10 cellular contexts compared by ENCODE assay signal in genomic region chr4:85929926-85930325, GRCh38.
DNase-seq lines count a peak whose midpoint lies in the region; ATAC-seq and TF ChIP-seq lines count a peak whose summit lies in the region.
"Had no signal": no experiment of that assay in that cellular context is flagged by ENCODE, and none has a peak within 500 bp of the region (broad histone marks: within the 10 kb centered on the region; RNA-seq: fewer than 3 reads in every experiment).

No MANE protein-coding gene starts in this region.

- no peak overlapping the region for H3K27ac ChIP-seq in OCI-LY3 (ENCODE audit: low read length)
- H3K27ac ChIP-seq: 22Rv1 had no signal

- H3K9me3 Mint-ChIP-seq in stimulated activated memory B cell treated with anti-CD40 and anti-IgM and Interleukin-4, amounts not matched to agents 10 μg/mL and 1 μg/mL and 100 μg/mL, for 72 hours: no peaks in the 10 kb centered on the region
- H3K9me3 Mint-ChIP-seq in activated naive CD4-positive, alpha-beta T cell treated with anti-CD3 and anti-CD28 coated beads, Interleukin-2, amount 50 U/mL, for 72 hours: peaks cover 0 to 6% of the 10 kb centered on the region in 2 donors

- H3K27me3 Mint-ChIP-seq in stimulated activated memory B cell treated with anti-CD40 and anti-IgM and Interleukin-4, amounts not matched to agents 10 μg/mL and 1 μg/mL and 100 μg/mL, for 72 hours: no peaks in the 10 kb centered on the region

- peak; percentile 34 to 77 (median 72) for DNase-seq in NCI-H1417 (lab: John Stamatoyannopoulos, UW)
- DNase-seq in NCI-H1417 treated with DMSO at 0.1 percent for 48 hours (lab: John Stamatoyannopoulos, UW): no peak
- DNase-seq in kidney epithelial cell (ENCODE audit: low read depth): peak; percentile 55
- no peak for DNase-seq in activated naive CD4-positive, alpha-beta T cell treated with anti-CD3 and anti-CD28 coated beads, Interleukin-2, amount 50 U/mL, for 72 hours (ENCODE audit: low spot score in 2 of 2)
- DNase-seq in stimulated activated naive CD4-positive, alpha-beta T cell (lab: John Stamatoyannopoulos, UW): no peak
- DNase-seq in NCI-H146 (lab: John Stamatoyannopoulos, UW): no peak
- DNase-seq: stimulated activated CD4-positive, alpha-beta T cell treated with anti-CD3 and anti-CD28 coated beads, Interleukin-4, amount 100 ng/mL, for 4 hours had no signal

- peaks cover 37% of the 10 kb centered on the region for H4K20me1 ChIP-seq in OCI-LY3 (ENCODE audit: insufficient read depth, low read length)

- no peak overlapping the region for H3K9ac ChIP-seq in OCI-LY3 (ENCODE audit: low read length)

- H3K36me3 ChIP-seq in OCI-LY3 (replicated peaks; ENCODE audit: low read depth, low read length) (no peaks in the 10 kb centered on the region), kidney epithelial cell (ENCODE audit: control insufficient read depth, insufficient read depth, low read length) (no peaks in the 10 kb centered on the region)

- no peaks in the 10 kb centered on the region for H3K27me3 ChIP-seq in OCI-LY3 (ENCODE audit: low read depth, low read length)
- no peaks in the 10 kb centered on the region for H3K27me3 ChIP-seq in kidney epithelial cell (ENCODE audit: control insufficient read depth, insufficient read depth, low read length)

- peak overlapping the region; percentile 67 for H3K4me2 ChIP-seq in OCI-LY3 (ENCODE audit: low read length)

- H3K4me1 Mint-ChIP-seq in stimulated activated memory B cell treated with anti-CD40 and anti-IgM and Interleukin-4, amounts not matched to agents 10 μg/mL and 1 μg/mL and 100 μg/mL, for 72 hours: peaks cover 36% of the 10 kb centered on the region

- no peaks in the 10 kb centered on the region for H3K9me3 ChIP-seq in OCI-LY3 (ENCODE audit: insufficient read depth, low read length)

- peak overlapping the region; percentile 21 for H3K4me3 Mint-ChIP-seq in stimulated activated memory B cell treated with anti-CD40 and anti-IgM and Interleukin-4, amounts not matched to agents 10 μg/mL and 1 μg/mL and 100 μg/mL, for 72 hours

- peak; percentile 20 for ATAC-seq in stimulated activated memory B cell treated with anti-CD40 and anti-IgM and Interleukin-4, amounts not matched to agents 10 μg/mL and 1 μg/mL and 100 μg/mL, for 72 hours
- no peak for ATAC-seq in activated naive CD4-positive, alpha-beta T cell treated with anti-CD3 and anti-CD28 coated beads, Interleukin-2, amount 50 U/mL, for 72 hours

- peak overlapping the region; percentile 39 for H3K4me3 ChIP-seq in OCI-LY3 (ENCODE audit: low read length)
- H3K4me3 ChIP-seq in kidney epithelial cell (ENCODE audit: low read depth, low read length): peak overlapping the region; percentile 20

- H3K79me2 ChIP-seq in OCI-LY3 (ENCODE audit: low read length): no peaks in the 10 kb centered on the region; the same call in 1 of the 2 replicates

- peaks cover 10% of the 10 kb centered on the region for H3K36me3 Mint-ChIP-seq in stimulated activated memory B cell treated with anti-CD40 and anti-IgM and Interleukin-4, amounts not matched to agents 10 μg/mL and 1 μg/mL and 100 μg/mL, for 72 hours
- no peaks in the 10 kb centered on the region for H3K36me3 Mint-ChIP-seq in activated naive CD4-positive, alpha-beta T cell treated with anti-CD3 and anti-CD28 coated beads, Interleukin-2, amount 50 U/mL, for 72 hours

- H3K27ac Mint-ChIP-seq in stimulated activated memory B cell treated with anti-CD40 and anti-IgM and Interleukin-4, amounts not matched to agents 10 μg/mL and 1 μg/mL and 100 μg/mL, for 72 hours: peak overlapping the region; percentile 80
- H3K27ac Mint-ChIP-seq in activated naive CD4-positive, alpha-beta T cell treated with anti-CD3 and anti-CD28 coated beads, Interleukin-2, amount 50 U/mL, for 72 hours: no peak overlapping the region

- H3K4me1 ChIP-seq in OCI-LY3 (ENCODE audit: low read length): peaks cover 29% of the 10 kb centered on the region

- TF ChIP-seq CTCF in OCI-LY3 (IDR thresholded peaks at IDR 0.05; ENCODE audit: low read depth, low read length) (no peak), kidney epithelial cell (IDR thresholded peaks at IDR 0.05; ENCODE audit: insufficient read depth, low read length, poor library complexity, severe bottlenecking) (no peak)

- H2AFZ ChIP-seq in OCI-LY3 (ENCODE audit: low read depth, low read length): no peak overlapping the region

Comparison
In these comparisons a context has a peak if more than half of its experiments do, and no peak if none do; other contexts are left out.
1. DNase-seq: peak in NCI-H1417 (3 of 3) and kidney epithelial cell (single experiment); none in NCI-H1417 treated with DMSO at 0.1 percent for 48 hours (single experiment), activated naive CD4-positive, alpha-beta T cell treated with anti-CD3 and anti-CD28 coated beads, Interleukin-2, amount 50 U/mL, for 72 hours (0 of 2), stimulated activated naive CD4-positive, alpha-beta T cell (0 of 6) and NCI-H146 (single experiment).